ENCODE assay signal across 8 cellular contexts in the genomic region with DNA sequence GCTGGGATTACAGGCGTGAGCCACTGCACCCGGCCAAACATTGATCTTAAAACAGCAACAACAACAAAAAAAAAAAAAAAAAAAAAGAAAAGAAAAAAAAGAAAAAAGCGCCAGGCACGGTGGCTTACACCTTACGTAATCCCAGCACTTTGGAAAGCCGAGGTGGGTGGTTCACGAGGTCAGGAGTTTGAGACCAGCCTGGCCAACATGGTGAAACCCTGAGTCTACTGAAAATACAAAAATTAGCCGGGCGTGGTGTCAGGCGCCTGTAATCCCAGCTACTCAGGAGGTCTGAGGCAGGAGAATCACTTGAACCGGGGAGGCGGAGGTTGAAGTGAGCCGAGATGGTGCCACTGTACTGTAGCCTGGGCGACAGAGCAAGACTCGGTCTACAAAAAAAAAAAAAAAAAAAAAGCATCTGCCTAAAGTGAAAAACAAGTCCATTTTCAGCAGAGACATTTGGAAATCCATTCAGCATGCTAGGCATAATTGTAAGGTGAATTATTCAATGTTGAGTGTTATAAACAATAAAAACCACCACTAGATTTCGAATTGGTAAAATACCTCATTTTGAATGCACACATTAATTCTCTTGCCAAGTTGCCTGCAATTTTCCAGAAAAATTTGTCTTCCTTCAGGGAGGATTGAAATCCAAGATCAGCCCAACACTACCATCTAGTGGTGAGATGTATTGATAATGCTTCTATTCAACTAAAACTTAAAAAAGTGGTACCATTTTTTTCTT. TPM values are rescaled to one million over a fixed set of nuclear protein-coding genes. Genes with fewer than 3 reads are reported as not detected.
DNase-seq lines count a peak whose midpoint lies in the region; ATAC-seq and TF ChIP-seq lines count a peak whose summit lies in the region.

No MANE protein-coding gene starts in this region.

- CTCF ChIA-PET in activated CD8-positive, alpha-beta T cell treated with anti-CD3 and anti-CD28 coated beads, Interleukin-2, amount 10 ng/mL, durations not matched to agents 7 days and 5 days (lab: Charles Lee): interaction anchor here (0.7 to 11.3 kb wide), 31 partner anchors 8 to 258 kb away, joined by 3 to 141 read pairs (median 5); a partner anchor contains a TSS

- peaks cover 8% of the 10 kb centered on the region for H3K36me3 Mint-ChIP-seq in activated CD8-positive, alpha-beta T cell treated with anti-CD3 and anti-CD28 coated beads, Interleukin-2, amount 10 ng/mL, durations not matched to agents 7 days and 5 days (ENCODE audit: low read depth)
- H3K36me3 Mint-ChIP-seq in stimulated activated naive B cell treated with anti-CD40 and anti-IgM and Interleukin-4, amounts not matched to agents 10 μg/mL and 1 μg/mL and 100 μg/mL, for 72 hours: peaks cover 6 to 9% of the 10 kb centered on the region in 2 donors

- H3K9me3 Mint-ChIP-seq in activated CD8-positive, alpha-beta T cell treated with anti-CD3 and anti-CD28 coated beads, Interleukin-2, amount 10 ng/mL, durations not matched to agents 7 days and 5 days (ENCODE audit: insufficient read depth): no peaks in the 10 kb centered on the region
- no peaks in the 10 kb centered on the region for H3K9me3 Mint-ChIP-seq in stimulated activated naive B cell treated with anti-CD40 and anti-IgM and Interleukin-4, amounts not matched to agents 10 μg/mL and 1 μg/mL and 100 μg/mL, for 72 hours

- H3K4me1 ChIP-seq in left ventricle myocardium inferior (no peaks in the 10 kb centered on the region), smooth muscle cell (ENCODE audit: low read depth) (no peaks in the 10 kb centered on the region)

- no peaks in the 10 kb centered on the region for H3K9me3 ChIP-seq in left ventricle myocardium inferior (replicated peaks)
- H3K9me3 ChIP-seq in smooth muscle cell (replicated peaks; ENCODE audit: low read depth): no peaks in the 10 kb centered on the region

- no peaks in the 10 kb centered on the region for H3K27me3 ChIP-seq in left ventricle myocardium inferior (ENCODE audit: low read depth)
- no peaks in the 10 kb centered on the region for H3K27me3 ChIP-seq in smooth muscle cell (ENCODE audit: low read depth)

- no peaks in the 10 kb centered on the region for H4K20me1 ChIP-seq in smooth muscle cell (ENCODE audit: low read depth)

- H3K4me1 Mint-ChIP-seq in activated CD8-positive, alpha-beta T cell treated with anti-CD3 and anti-CD28 coated beads, Interleukin-2, amount 10 ng/mL, durations not matched to agents 7 days and 5 days (ENCODE audit: low read depth): peaks cover 2% of the 10 kb centered on the region
- no peaks in the 10 kb centered on the region for H3K4me1 Mint-ChIP-seq in stimulated activated naive B cell treated with anti-CD40 and anti-IgM and Interleukin-4, amounts not matched to agents 10 μg/mL and 1 μg/mL and 100 μg/mL, for 72 hours

- no peaks in the 10 kb centered on the region for H3K79me2 ChIP-seq in smooth muscle cell (ENCODE audit: low read depth)

- no peak overlapping the region for H2AFZ ChIP-seq in smooth muscle cell (ENCODE audit: low read depth)

- H3K27ac ChIP-seq in left ventricle myocardium inferior (replicated peaks): no peak overlapping the region
- no peak overlapping the region for H3K27ac ChIP-seq in smooth muscle cell (ENCODE audit: low read depth)

- no peak for ATAC-seq in activated CD8-positive, alpha-beta T cell treated with anti-CD3 and anti-CD28 coated beads, Interleukin-2, amount 10 ng/mL, durations not matched to agents 7 days and 5 days
- ATAC-seq in stimulated activated naive B cell treated with anti-CD40 and anti-IgM and Interleukin-4, amounts not matched to agents 10 μg/mL and 1 μg/mL and 100 μg/mL, for 72 hours (replicated peaks): no peak

- H3K4me3 ChIP-seq in left ventricle myocardium inferior (no peak overlapping the region), smooth muscle cell (no peak overlapping the region)

- POLR2A ChIA-PET in activated CD8-positive, alpha-beta T cell treated with anti-CD3 and anti-CD28 coated beads, Interleukin-2, amount 10 ng/mL, durations not matched to agents 7 days and 5 days (lab: Charles Lee): interaction anchor here (1.2 kb wide), 2 partner anchors 8 to 63 kb away, joined by 3 to 8 read pairs; a partner anchor contains a TSS

- 87% methylated on average over 16 of the region's 16 CpGs for WGBS in smooth muscle cell (ENCODE audit: low lambda C conversion rate)

- intact Hi-C loops in left ventricle myocardium inferior (cut with micrococcal nuclease): loop anchor here (5.0 kb wide), 1 partner anchor 98 kb away; no protein-coding TSS in a partner anchor

- peak; percentile 75 for TF ChIP-seq CTCF in left ventricle myocardium inferior (IDR thresholded peaks at IDR 0.05; ENCODE audit: borderline replicate concordance)
- TF ChIP-seq CTCF in smooth muscle cell (IDR thresholded peaks at IDR 0.05; ENCODE audit: borderline replicate concordance, insufficient read depth, poor library complexity, severe bottlenecking): peak; percentile 68

- no peak overlapping the region for H3K27ac Mint-ChIP-seq in activated CD8-positive, alpha-beta T cell treated with anti-CD3 and anti-CD28 coated beads, Interleukin-2, amount 10 ng/mL, durations not matched to agents 7 days and 5 days
- no peak overlapping the region for H3K27ac Mint-ChIP-seq in stimulated activated naive B cell treated with anti-CD40 and anti-IgM and Interleukin-4, amounts not matched to agents 10 μg/mL and 1 μg/mL and 100 μg/mL, for 72 hours

- H3F3A ChIP-seq in smooth muscle cell (ENCODE audit: low read depth): peaks cover 15% of the 10 kb centered on the region

- DNase-seq in stimulated activated CD4-positive, alpha-beta T cell treated with anti-CD3 and anti-CD28 coated beads, Interleukin-4, amount 100 ng/mL, for 24 hours: peak; percentile 20
- DNase-seq in stimulated activated CD4-positive, alpha-beta T cell treated with anti-CD3 and anti-CD28 coated beads, Interleukin-2, amount 100 ng/mL, for 48 hours: no peak
- DNase-seq in NCI-H1694 treated with DMSO at 0.1 percent for 48 hours (lab: John Stamatoyannopoulos, UW): peak; percentile 54
- DNase-seq in activated CD8-positive, alpha-beta T cell treated with anti-CD3 and anti-CD28 coated beads, Interleukin-2, amount 10 ng/mL, durations not matched to agents 7 days and 5 days: peak; percentile 39
- DNase-seq in left ventricle myocardium inferior: no peak
- DNase-seq in smooth muscle cell (lab: John Stamatoyannopoulos, UW; ENCODE audit: unreplicated experiment): no peak
- no peak for DNase-seq in stimulated activated naive B cell treated with anti-CD40 and anti-IgM and Interleukin-4, amounts not matched to agents 10 μg/mL and 1 μg/mL and 100 μg/mL, for 72 hours
- no peak for DNase-seq in occipital lobe (lab: John Stamatoyannopoulos, UW)

- no peak overlapping the region for H3K4me2 ChIP-seq in smooth muscle cell

- no peak overlapping the region for H3K9ac ChIP-seq in smooth muscle cell (ENCODE audit: low read depth)

- no peaks in the 10 kb centered on the region for H3K27me3 Mint-ChIP-seq in activated CD8-positive, alpha-beta T cell treated with anti-CD3 and anti-CD28 coated beads, Interleukin-2, amount 10 ng/mL, durations not matched to agents 7 days and 5 days (ENCODE audit: low read depth)
- H3K27me3 Mint-ChIP-seq in stimulated activated naive B cell treated with anti-CD40 and anti-IgM and Interleukin-4, amounts not matched to agents 10 μg/mL and 1 μg/mL and 100 μg/mL, for 72 hours: no peaks in the 10 kb centered on the region

- H3K4me3 Mint-ChIP-seq in activated CD8-positive, alpha-beta T cell treated with anti-CD3 and anti-CD28 coated beads, Interleukin-2, amount 10 ng/mL, durations not matched to agents 7 days and 5 days: no peak overlapping the region
- no peak overlapping the region for H3K4me3 Mint-ChIP-seq in stimulated activated naive B cell treated with anti-CD40 and anti-IgM and Interleukin-4, amounts not matched to agents 10 μg/mL and 1 μg/mL and 100 μg/mL, for 72 hours

- H3K36me3 ChIP-seq in left ventricle myocardium inferior (peaks cover 37% of the 10 kb centered on the region), smooth muscle cell (ENCODE audit: low read depth) (peaks cover 16% of the 10 kb centered on the region)

RNA-seq across cellular contexts. Expression of a gene that starts 8.0 kb away (rescaled TPM):
- total RNA-seq in activated CD8-positive, alpha-beta T cell treated with anti-CD3 and anti-CD28 coated beads, Interleukin-2, amount 10 ng/mL, durations not matched to agents 7 days and 5 days: 10 to 100 TPM; 38.7 to 40.6 TPM
- total RNA-seq in left ventricle myocardium inferior (7.6 TPM), smooth muscle cell (53.5 and 58.1 TPM in 2 replicates), occipital lobe (115 TPM)
- polyA plus RNA-seq in smooth muscle cell: 95.7 and 102 TPM in 2 replicates

Comparison
In these comparisons a context has a peak if more than half of its experiments do, and no peak if none do; other contexts are left out.
1. DNase-seq: peak in stimulated activated CD4-positive, alpha-beta T cell treated with anti-CD3 and anti-CD28 coated beads, Interleukin-4, amount 100 ng/mL, for 24 hours (single experiment), NCI-H1694 treated with DMSO at 0.1 percent for 48 hours (single experiment) and activated CD8-positive, alpha-beta T cell treated with anti-CD3 and anti-CD28 coated beads, Interleukin-2, amount 10 ng/mL, durations not matched to agents 7 days and 5 days (single experiment); none in stimulated activated CD4-positive, alpha-beta T cell treated with anti-CD3 and anti-CD28 coated beads, Interleukin-2, amount 100 ng/mL, for 48 hours (0 of 2), left ventricle myocardium inferior (single experiment), smooth muscle cell (single experiment), stimulated activated naive B cell treated with anti-CD40 and anti-IgM and Interleukin-4, amounts not matched to agents 10 μg/mL and 1 μg/mL and 100 μg/mL, for 72 hours (single experiment) and occipital lobe (single experiment).